ENCODE assay signal across 8 cellular contexts in the genomic region with DNA sequence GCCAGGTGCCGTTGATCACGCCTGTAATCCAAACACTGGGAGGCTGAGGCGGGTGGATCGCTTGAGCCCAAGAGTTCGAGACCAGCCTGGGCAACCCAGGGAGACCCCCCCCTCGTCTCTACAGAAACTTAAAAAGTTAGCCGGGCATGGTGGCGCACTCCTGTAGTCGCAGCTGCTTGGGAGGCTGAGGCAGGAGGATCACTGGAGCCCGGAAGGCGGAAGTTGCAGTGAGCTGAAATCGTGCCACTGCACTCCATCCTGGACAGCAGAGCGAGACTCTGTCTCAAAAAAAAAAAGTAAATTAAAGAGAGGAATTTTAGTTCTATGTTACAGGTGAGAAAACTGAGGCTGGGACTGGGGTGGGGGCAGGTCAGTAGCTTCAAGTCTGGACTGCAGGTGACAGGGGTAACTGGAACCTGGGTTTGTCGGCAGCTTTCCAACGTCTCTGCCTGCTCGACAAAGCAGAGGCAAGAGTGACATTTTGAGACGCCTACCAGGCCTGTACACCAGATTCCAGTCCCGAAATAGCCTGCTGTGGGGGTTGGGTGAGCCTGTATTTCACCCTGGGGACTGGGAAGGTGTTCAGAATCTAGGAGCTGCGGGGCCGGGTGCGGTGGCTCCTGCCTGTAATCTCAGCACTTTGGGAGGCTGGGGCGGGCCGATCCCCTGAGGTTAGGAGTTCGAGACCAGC. TPM values are rescaled to one million over a fixed set of nuclear protein-coding genes. Genes with fewer than 3 reads are reported as not detected.
DNase-seq lines count a peak whose midpoint lies in the region; ATAC-seq and TF ChIP-seq lines count a peak whose summit lies in the region.

No MANE protein-coding gene starts in this region.

- H3K4me1 Mint-ChIP-seq in naive B cell: peaks cover 14 to 42% (median 27%) of the 10 kb centered on the region in 3 donors

- H3K27me3 Mint-ChIP-seq in naive B cell: no peaks in the 10 kb centered on the region

- no peaks in the 10 kb centered on the region for H3K27me3 ChIP-seq in AG04450 (ENCODE audit: control insufficient read depth, insufficient read depth, low read length)
- no peaks in the 10 kb centered on the region for H3K27me3 ChIP-seq in NT2/D1 (ENCODE audit: insufficient read depth, insufficient read length)
- H3K27me3 ChIP-seq in endocrine pancreas (ENCODE audit: control insufficient read depth, insufficient read depth, low read length): no peaks in the 10 kb centered on the region

- H3K4me3 ChIP-seq in AG04450 (ENCODE audit: low read depth, low read length) (peak overlapping the region; percentile 94), NT2/D1 (ENCODE audit: insufficient read length, low read depth) (peak overlapping the region; percentile 82), endocrine pancreas (ENCODE audit: control insufficient read depth, insufficient read depth, low read length) (peak overlapping the region; percentile 72)

- H3K9me3 ChIP-seq in AG04450 (ENCODE audit: control insufficient read depth, insufficient read depth, low read length) (no peaks in the 10 kb centered on the region; the same call in 1 of the 2 replicates), NT2/D1 (ENCODE audit: insufficient read depth, low read length) (no peaks in the 10 kb centered on the region), endocrine pancreas (ENCODE audit: control insufficient read depth, low read length) (no peaks in the 10 kb centered on the region)

- POLR2A ChIA-PET in AG04450 (lab: Yijun Ruan, JAX): no interaction called here

- TF ChIP-seq CTCF in AG04450 (IDR thresholded peaks at IDR 0.05; ENCODE audit: low read depth, low read length): no peak

- no peak overlapping the region for H3K27ac ChIP-seq in AG04450 (ENCODE audit: low read depth, low read length)

- DNase-seq in AG04450 (ENCODE audit: low read depth, low spot score): no peak
- DNase-seq in NT2/D1 (ENCODE audit: low read depth, low spot score): no peak
- no peak for DNase-seq in naive B cell
- no peak for DNase-seq in NCI-H774 (lab: John Stamatoyannopoulos, UW)
- DNase-seq in posterior vena cava (ENCODE audit: low spot score): no peak
- DNase-seq in OCI-M2 (lab: John Stamatoyannopoulos, UW; ENCODE audit: unreplicated experiment): no peak
- DNase-seq in NCI-H1092 treated with DMSO at 0.1 percent for 48 hours (lab: John Stamatoyannopoulos, UW): no peak

- intact Hi-C loops in posterior vena cava (cut with DNase I): no loop called here

- CTCF ChIA-PET in AG04450 (lab: Charles Lee): interaction anchor here (0.6 kb wide), 1 partner anchor 13 kb away, joined by 3 read pairs; no protein-coding TSS in a partner anchor

- no peak for ATAC-seq in naive B cell (ENCODE audit: low read depth in 2 of 2)

- H3K36me3 Mint-ChIP-seq in naive B cell: peaks cover 4 to 6% of the 10 kb centered on the region in 2 donors

- H3K9ac ChIP-seq in NT2/D1 (ENCODE audit: insufficient read length, low read depth) (peak overlapping the region; percentile 85), endocrine pancreas (ENCODE audit: control insufficient read depth, insufficient read depth, low read length) (peak overlapping the region; percentile 86)

- H3K9me3 Mint-ChIP-seq in naive B cell: no peaks in the 10 kb centered on the region

- peak overlapping the region in 3 of 6 donors; percentile 63 to 92 (median 92) for H3K27ac Mint-ChIP-seq in naive B cell

- H3K4me3 Mint-ChIP-seq in naive B cell: peak overlapping the region; percentile 88 to 96 (median 93)

- H3K36me3 ChIP-seq in NT2/D1 (ENCODE audit: insufficient read depth, insufficient read length, low read length) (peaks cover 42% of the 10 kb centered on the region), endocrine pancreas (ENCODE audit: control insufficient read depth, insufficient read depth, low read length) (peaks cover 3% of the 10 kb centered on the region)

- H3K4me1 ChIP-seq in NT2/D1 (ENCODE audit: insufficient read depth, insufficient read length): peaks cover 7% of the 10 kb centered on the region
- H3K4me1 ChIP-seq in endocrine pancreas (ENCODE audit: control insufficient read depth, insufficient read depth, low read length): no peaks in the 10 kb centered on the region

RNA-seq across cellular contexts. Expression of a gene that starts 1.2 kb away (rescaled TPM):
- 177 and 221 TPM in 2 replicates for polyA plus RNA-seq in AG04450 (2011; rRNA removed)
- polyA minus RNA-seq in AG04450 (2011; rRNA and poly(A)+ RNA removed): 41.9 and 49.2 TPM in 2 replicates
- polyA plus RNA-seq in naive B cell (ENCODE audit: low read depth in 6 of 6): 100 to 1,000 TPM in 3 of 6 donors, 10 to 100 TPM in 3; 68.2 to 131 (median 102) TPM
- 100 to 1,000 TPM; 404 to 512 TPM for total RNA-seq in posterior vena cava

RNA-seq across cellular contexts. Expression of a gene that starts 24.7 kb away (rescaled TPM):
- not detected in 2 replicates for polyA plus RNA-seq in AG04450 (2011; rRNA removed)
- not detected in 2 replicates for polyA minus RNA-seq in AG04450 (2011; rRNA and poly(A)+ RNA removed)
- polyA plus RNA-seq in naive B cell (ENCODE audit: low read depth in 6 of 6): not detected
- total RNA-seq in posterior vena cava: not detected

RNA-seq across cellular contexts. Expression of a gene that starts 34.3 kb away (rescaled TPM):
- 114 and 123 TPM in 2 replicates for polyA plus RNA-seq in AG04450 (2011; rRNA removed)
- 45.4 and 46.5 TPM in 2 replicates for polyA minus RNA-seq in AG04450 (2011; rRNA and poly(A)+ RNA removed)
- 100 to 1,000 TPM; 128 to 360 (median 285) TPM for polyA plus RNA-seq in naive B cell (ENCODE audit: low read depth in 6 of 6)
- total RNA-seq in posterior vena cava: 100 to 1,000 TPM; 184 to 201 TPM

RNA-seq across cellular contexts. Expression of a gene that starts 42.1 kb away (rescaled TPM):
- polyA plus RNA-seq in AG04450 (2011; rRNA removed) (not detected in 2 replicates), naive B cell (ENCODE audit: low read depth in 6 of 6) (not detected)
- polyA minus RNA-seq in AG04450 (2011; rRNA and poly(A)+ RNA removed): not detected in 2 replicates
- not detected for total RNA-seq in posterior vena cava
